In genomic region chr1:21782868-21783678, GRCh38 we compare ENCODE assay signal across 8 cellular contexts. TPM values are rescaled to one million over a fixed set of nuclear protein-coding genes. Genes with fewer than 3 reads are reported as not detected.
A peak's percentile ranks its signal among the peaks of the same experiment; 100 is the strongest.
DNase-seq lines count a peak whose midpoint lies in the region; ATAC-seq and TF ChIP-seq lines count a peak whose summit lies in the region.

A gene with protein sequence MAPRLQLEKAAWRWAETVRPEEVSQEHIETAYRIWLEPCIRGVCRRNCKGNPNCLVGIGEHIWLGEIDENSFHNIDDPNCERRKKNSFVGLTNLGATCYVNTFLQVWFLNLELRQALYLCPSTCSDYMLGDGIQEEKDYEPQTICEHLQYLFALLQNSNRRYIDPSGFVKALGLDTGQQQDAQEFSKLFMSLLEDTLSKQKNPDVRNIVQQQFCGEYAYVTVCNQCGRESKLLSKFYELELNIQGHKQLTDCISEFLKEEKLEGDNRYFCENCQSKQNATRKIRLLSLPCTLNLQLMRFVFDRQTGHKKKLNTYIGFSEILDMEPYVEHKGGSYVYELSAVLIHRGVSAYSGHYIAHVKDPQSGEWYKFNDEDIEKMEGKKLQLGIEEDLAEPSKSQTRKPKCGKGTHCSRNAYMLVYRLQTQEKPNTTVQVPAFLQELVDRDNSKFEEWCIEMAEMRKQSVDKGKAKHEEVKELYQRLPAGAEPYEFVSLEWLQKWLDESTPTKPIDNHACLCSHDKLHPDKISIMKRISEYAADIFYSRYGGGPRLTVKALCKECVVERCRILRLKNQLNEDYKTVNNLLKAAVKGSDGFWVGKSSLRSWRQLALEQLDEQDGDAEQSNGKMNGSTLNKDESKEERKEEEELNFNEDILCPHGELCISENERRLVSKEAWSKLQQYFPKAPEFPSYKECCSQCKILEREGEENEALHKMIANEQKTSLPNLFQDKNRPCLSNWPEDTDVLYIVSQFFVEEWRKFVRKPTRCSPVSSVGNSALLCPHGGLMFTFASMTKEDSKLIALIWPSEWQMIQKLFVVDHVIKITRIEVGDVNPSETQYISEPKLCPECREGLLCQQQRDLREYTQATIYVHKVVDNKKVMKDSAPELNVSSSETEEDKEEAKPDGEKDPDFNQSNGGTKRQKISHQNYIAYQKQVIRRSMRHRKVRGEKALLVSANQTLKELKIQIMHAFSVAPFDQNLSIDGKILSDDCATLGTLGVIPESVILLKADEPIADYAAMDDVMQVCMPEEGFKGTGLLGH (minus strand): TSS chr1:21783149. CDS start chr1:21782957, 192 bp downstream.

- H3K27ac ChIP-seq in SK-N-SH (ENCODE audit: low read depth in 2 of 2, low read length in 1 of 2) (peak within 1 kb of the TSS; percentile 99 to 100), substantia nigra (ENCODE audit: low read depth, low read length, poor library complexity, severe bottlenecking) (peak within 1 kb of the TSS; percentile 98)

- H3K27me3 ChIP-seq in GM06990 (replicated peaks; ENCODE audit: control insufficient read depth, insufficient read depth, low read length) (no peaks in the 10 kb centered on the region), SK-N-SH (ENCODE audit: insufficient read depth) (no peaks in the 10 kb centered on the region)

- WGBS in SK-N-SH (ENCODE audit: low lambda C conversion rate) = under 1% methylated on average over 20 of the region's 82 CpGs

- H3K9me3 ChIP-seq in SK-N-SH = no peaks in the 10 kb centered on the region

- H3K79me2 ChIP-seq in SK-N-SH (ENCODE audit: insufficient read depth) = peaks cover 49% of the 10 kb centered on the region

- H3K4me2 ChIP-seq in SK-N-SH = peak within 1 kb of the TSS; percentile 93

- CTCF ChIA-PET in SK-N-SH (lab: Yijun Ruan, JAX) = interaction anchor here (0.7 to 1.7 kb wide), 9 partner anchors 33 to 413 kb away, joined by 3 to 7 read pairs (median 3); no protein-coding TSS in a partner anchor

- ATAC-seq in HG02610 (IDR thresholded peaks at IDR 0.05; ENCODE audit: unreplicated experiment) = peak; percentile 62

- DNase-seq in GM06990 (ENCODE audit: extremely low read depth, insufficient read length) (peak; percentile 99), NCI-H1092 (lab: John Stamatoyannopoulos, UW) (peak; percentile 98), SK-N-SH (peak; percentile 97), germinal center (ENCODE audit: low spot score) (peak; percentile 92), non-pigmented ciliary epithelial cell (ENCODE audit: low read depth) (peak; percentile 87), substantia nigra (lab: John Stamatoyannopoulos, UW) (peak; percentile 81 to 98 (median 94))
- peak; percentile 98 for DNase-seq in activated naive CD4-positive, alpha-beta T cell treated with anti-CD3 and anti-CD28 coated beads, Interleukin-2, amount 50 U/mL, for 16 hours

- H3K4me1 ChIP-seq in SK-N-SH (ENCODE audit: control insufficient read depth in 1 of 2, insufficient read depth in 2 of 2, low read depth in 1 of 2, low read length in 1 of 2) = peaks cover 0 to 3% of the 10 kb centered on the region in 2 experiments; a peak in 1 of 4 replicates

- H3K36me3 ChIP-seq in GM06990 (ENCODE audit: control insufficient read depth, insufficient read depth, low read length) (no peaks in the 10 kb centered on the region), SK-N-SH (replicated peaks in 1 of 2; ENCODE audit: control insufficient read depth in 1 of 2, insufficient read depth in 2 of 2, low read length in 1 of 2) (no peaks in the 10 kb centered on the region)

- TF ChIP-seq CTCF in GM06990 (IDR thresholded peaks at IDR 0.05; ENCODE audit: insufficient read depth, low read length, poor library complexity, severe bottlenecking) = no peak
- no peak for TF ChIP-seq CTCF in SK-N-SH (IDR thresholded peaks at IDR 0.05)

- no peaks in the 10 kb centered on the region for H3K9me2 ChIP-seq in SK-N-SH

- TF ChIP-seq EP300 in SK-N-SH (IDR thresholded peaks at IDR 0.05; ENCODE audit: borderline replicate concordance in 1 of 2, low read depth in 1 of 2, low read length in 1 of 2) = 0 out of 4 replicates have a peak, but pooled peaks of 1 of the 2 experiments have one; percentile 5

- H2AFZ ChIP-seq in SK-N-SH (ENCODE audit: low read depth) = peak within 1 kb of the TSS; percentile 98

- H3K4me3 ChIP-seq in GM06990 (replicated peaks; ENCODE audit: low read depth, low read length) = peak within 1 kb of the TSS; percentile 94
- peak within 1 kb of the TSS; percentile 78 to 81 for H3K4me3 ChIP-seq in SK-N-SH (ENCODE audit: low read depth in 2 of 2, low read length in 1 of 2)

- peaks cover 22% of the 10 kb centered on the region for H4K20me1 ChIP-seq in SK-N-SH (ENCODE audit: insufficient read depth)

- no peak for TF ChIP-seq RAD21 in SK-N-SH (IDR thresholded peaks at IDR 0.05; ENCODE audit: low read length)

- peak within 1 kb of the TSS; percentile 100 for H3K9ac ChIP-seq in SK-N-SH

- peaks cover 30% of the 10 kb centered on the region for H3F3A ChIP-seq in SK-N-SH (replicated peaks; ENCODE audit: insufficient read depth)

- POLR2A ChIA-PET in SK-N-SH (lab: Yijun Ruan, JAX) = no interaction called here

TF ChIP-seq in SK-N-SH, 30 proteins besides CTCF, POLR2A, EP300 and RAD21:
- TF ChIP-seq ELF1 (IDR thresholded peaks at IDR 0.05) (peak; percentile 79), PBX3 (IDR thresholded peaks at IDR 0.05) (peak; percentile 69), NFIC (IDR thresholded peaks at IDR 0.05; ENCODE audit: borderline replicate concordance) (no peak), TAF1 (IDR thresholded peaks at IDR 0.05; ENCODE audit: borderline replicate concordance, low read depth, low read length) (peak; percentile 90), RCOR1 (IDR thresholded peaks at IDR 0.05; ENCODE audit: low read length) (peak; percentile 24; the same call in 1 of the 2 replicates), NRF1 (IDR thresholded peaks at IDR 0.05; ENCODE audit: low read depth, low read length) (peak; percentile 77), YY1 (IDR thresholded peaks at IDR 0.05; ENCODE audit: low read depth) (0 out of 2 replicates have a peak, but pooled peaks have one; percentile 23), GABPA (IDR thresholded peaks at IDR 0.05; ENCODE audit: low read depth) (peak; percentile 76), POLR2AphosphoS5 (IDR thresholded peaks at IDR 0.05; ENCODE audit: low read depth, low read length) (peak; percentile 99), FOSL2 (IDR thresholded peaks at IDR 0.05; ENCODE audit: borderline replicate concordance, low read depth) (no peak), CHD2 (IDR thresholded peaks at IDR 0.05; ENCODE audit: low read length, partially characterized antibody) (no peak), MXI1 (IDR thresholded peaks at IDR 0.05; ENCODE audit: low read depth, low read length) (peak; percentile 47), TEAD4 (IDR thresholded peaks at IDR 0.05; ENCODE audit: borderline replicate concordance, insufficient read depth) (no peak), FOXJ3 (CRISPR knock-in tag; IDR thresholded peaks at IDR 0.05) (no peak), SIN3A (IDR thresholded peaks at IDR 0.05; ENCODE audit: borderline replicate concordance, low read depth, low read length) (no peak)
- TF ChIP-seq, protein P1, sequence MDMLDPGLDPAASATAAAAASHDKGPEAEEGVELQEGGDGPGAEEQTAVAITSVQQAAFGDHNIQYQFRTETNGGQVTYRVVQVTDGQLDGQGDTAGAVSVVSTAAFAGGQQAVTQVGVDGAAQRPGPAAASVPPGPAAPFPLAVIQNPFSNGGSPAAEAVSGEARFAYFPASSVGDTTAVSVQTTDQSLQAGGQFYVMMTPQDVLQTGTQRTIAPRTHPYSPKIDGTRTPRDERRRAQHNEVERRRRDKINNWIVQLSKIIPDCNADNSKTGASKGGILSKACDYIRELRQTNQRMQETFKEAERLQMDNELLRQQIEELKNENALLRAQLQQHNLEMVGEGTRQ (IDR thresholded peaks at IDR 0.05; ENCODE audit: borderline replicate concordance, low read depth, low read length) = no peak
- TF ChIP-seq, protein P2, sequence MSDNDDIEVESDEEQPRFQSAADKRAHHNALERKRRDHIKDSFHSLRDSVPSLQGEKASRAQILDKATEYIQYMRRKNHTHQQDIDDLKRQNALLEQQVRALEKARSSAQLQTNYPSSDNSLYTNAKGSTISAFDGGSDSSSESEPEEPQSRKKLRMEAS (IDR thresholded peaks at IDR 0.05; ENCODE audit: low read depth) = no peak
- TF ChIP-seq, protein P3, sequence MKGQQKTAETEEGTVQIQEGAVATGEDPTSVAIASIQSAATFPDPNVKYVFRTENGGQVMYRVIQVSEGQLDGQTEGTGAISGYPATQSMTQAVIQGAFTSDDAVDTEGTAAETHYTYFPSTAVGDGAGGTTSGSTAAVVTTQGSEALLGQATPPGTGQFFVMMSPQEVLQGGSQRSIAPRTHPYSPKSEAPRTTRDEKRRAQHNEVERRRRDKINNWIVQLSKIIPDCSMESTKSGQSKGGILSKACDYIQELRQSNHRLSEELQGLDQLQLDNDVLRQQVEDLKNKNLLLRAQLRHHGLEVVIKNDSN (IDR thresholded peaks at IDR 0.05; ENCODE audit: borderline replicate concordance, low read depth) = 0 out of 2 replicates have a peak, but pooled peaks have one; percentile 28

RNA-seq across cellular contexts. Expression of the gene that starts here (rescaled TPM):
- 13.6 and 16.3 TPM in 2 replicates for polyA plus RNA-seq in SK-N-SH (2012; rRNA removed)
- 15.3 and 22.0 TPM in 2 replicates for polyA plus RNA-seq in SK-N-SH (2012; cell fraction: cytosol; rRNA removed)
- 20.5 and 33.7 TPM in 2 replicates for polyA plus RNA-seq in SK-N-SH (2012; cell fraction: nucleus; rRNA removed)

Comparison
In these comparisons a context has a peak if more than half of its experiments do, and no peak if none do; other contexts are left out.
1. Peak in every context shown above with its lines: DNase-seq, ATAC-seq, H3K4me3 ChIP-seq and H3K27ac ChIP-seq.